ENCODE assay signal across 8 cellular contexts in the genomic region with DNA sequence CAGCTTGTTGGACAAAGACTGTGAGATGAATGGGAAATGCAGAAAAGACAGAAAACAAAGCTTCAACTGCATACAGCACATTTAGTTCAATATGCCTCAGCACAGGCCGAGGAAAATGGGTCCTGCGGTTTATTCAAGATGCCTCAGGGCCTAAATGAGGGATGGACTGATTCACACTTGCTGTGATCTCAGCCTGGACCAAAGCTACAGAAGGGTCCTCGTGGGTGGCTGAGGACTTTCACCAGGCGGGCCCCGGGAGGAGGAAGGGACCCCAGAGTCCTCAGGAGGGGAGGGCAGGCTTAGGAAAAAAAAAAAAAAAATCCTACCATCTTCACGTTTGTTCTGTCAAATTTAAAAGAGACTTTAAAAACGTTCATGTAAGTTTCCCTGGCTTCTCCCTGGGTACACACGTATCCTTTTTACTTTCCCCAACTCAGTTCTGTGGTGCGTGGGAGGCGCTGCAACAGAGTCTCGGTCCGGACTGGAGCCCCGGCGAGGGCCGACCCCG. TPM values are rescaled to one million over a fixed set of nuclear protein-coding genes. Genes with fewer than 3 reads are reported as not detected.
DNase-seq lines count a peak whose midpoint lies in the region; ATAC-seq and FAIRE-seq lines count a peak whose summit lies in the region.

No MANE protein-coding gene starts in this region.

- no peak for FAIRE-seq in small intestine (lab: Jason Lieb, UNC)

- DNase-seq in stimulated activated CD4-positive, alpha-beta T cell treated with anti-CD3 and anti-CD28 coated beads, Interleukin-1b, Interleukin-23, amount 100 ng/mL, for 48 hours: peak; percentile 59
- DNase-seq in stimulated activated CD4-positive, alpha-beta T cell treated with anti-CD3 and anti-CD28 coated beads, Interleukin-2, amount 100 ng/mL, for 48 hours: no peak
- DNase-seq in adipocyte (ENCODE audit: low read depth): peak; percentile 67
- no peak for DNase-seq in iPS DF 6.9 (ENCODE audit: low read depth, low spot score)
- peak; percentile 10 for DNase-seq in small intestine
- no peak for DNase-seq in HuH-7 (ENCODE audit: low spot score)

- peak overlapping the region; percentile 65 for H3K4me3 ChIP-seq in HUES64 (ENCODE audit: low read length)
- peak overlapping the region; percentile 85 for H3K4me3 ChIP-seq in adipocyte (ENCODE audit: low read length)
- peak overlapping the region; percentile 49; the same call in 1 of the 2 replicates for H3K4me3 ChIP-seq in iPS DF 6.9 (ENCODE audit: low read length)
- H3K4me3 ChIP-seq in small intestine (ENCODE audit: low read depth in 1 of 2, low read length in 2 of 2): peak overlapping the region in 1 of 2 donors; percentile 71

- H3K9ac ChIP-seq in HUES64 (ENCODE audit: low read depth, low read length) (peak overlapping the region; percentile 76), adipocyte (ENCODE audit: low read length) (peak overlapping the region; percentile 92)

- H3K4me1 ChIP-seq in HUES64 (ENCODE audit: insufficient read depth, low read length): no peaks in the 10 kb centered on the region
- H3K4me1 ChIP-seq in adipocyte (ENCODE audit: control insufficient read depth, insufficient read depth, low read length): peaks cover 16% of the 10 kb centered on the region
- no peaks in the 10 kb centered on the region; the same call in 1 of the 2 replicates for H3K4me1 ChIP-seq in iPS DF 6.9 (ENCODE audit: control insufficient read depth, insufficient read depth, low read length)
- H3K4me1 ChIP-seq in small intestine (ENCODE audit: control insufficient read depth in 2 of 2, insufficient read depth in 1 of 2, low read depth in 1 of 2, low read length in 1 of 2): peaks cover 0 to 3% of the 10 kb centered on the region in 2 donors

- H3K27ac ChIP-seq in HUES64 (ENCODE audit: low read depth, low read length) (no peak overlapping the region), iPS DF 6.9 (ENCODE audit: low read length) (no peak overlapping the region), small intestine (ENCODE audit: low read depth in 1 of 2, low read length in 1 of 2) (peak overlapping the region; percentile 94 to 97)

- H3K27me3 ChIP-seq in HUES64 (ENCODE audit: insufficient read depth, low read length): peaks cover 11% of the 10 kb centered on the region
- no peaks in the 10 kb centered on the region for H3K27me3 ChIP-seq in adipocyte (replicated peaks; ENCODE audit: control insufficient read depth, insufficient read depth, low read length)
- no peaks in the 10 kb centered on the region for H3K27me3 ChIP-seq in iPS DF 6.9 (ENCODE audit: control insufficient read depth, insufficient read depth, low read length)
- no peaks in the 10 kb centered on the region for H3K27me3 ChIP-seq in small intestine (ENCODE audit: control insufficient read depth in 2 of 2, insufficient read depth in 2 of 2, low read length in 2 of 2)

- ATAC-seq in HG03469 (IDR thresholded peaks at IDR 0.05; ENCODE audit: unreplicated experiment): no peak

- H3K9me3 ChIP-seq in HUES64 (ENCODE audit: insufficient read depth, low read depth, low read length) (no peaks in the 10 kb centered on the region), adipocyte (ENCODE audit: control insufficient read depth, low read length) (no peaks in the 10 kb centered on the region), iPS DF 6.9 (ENCODE audit: control insufficient read depth, insufficient read depth, low read length) (no peaks in the 10 kb centered on the region), small intestine (ENCODE audit: control insufficient read depth, low read depth) (no peaks in the 10 kb centered on the region)

- H3K36me3 ChIP-seq in HUES64 (ENCODE audit: insufficient read depth, low read length) (peaks cover 10% of the 10 kb centered on the region), adipocyte (ENCODE audit: control insufficient read depth, insufficient read depth, low read length, severe bottlenecking) (peaks cover 13% of the 10 kb centered on the region), iPS DF 6.9 (ENCODE audit: control insufficient read depth, insufficient read depth, low read length) (no peaks in the 10 kb centered on the region; the same call in 1 of the 2 replicates), small intestine (ENCODE audit: control insufficient read depth in 2 of 2, insufficient read depth in 2 of 2, low read length in 2 of 2) (peaks cover 5 to 6% of the 10 kb centered on the region in 2 donors)

- WGBS in HUES64: 19% methylated on average over 16 of the region's 16 CpGs
- WGBS in iPS DF 6.9 (ENCODE audit: insufficient coverage, insufficient read length): no CpG with 5 or more reads among the region's 16 CpGs
- WGBS in small intestine, 3 donors: 4 to 7% (median 5%) methylated on average over 16 of the region's 16 CpGs

RNA-seq across cellular contexts. Expression of a gene that starts 0.6 kb away (rescaled TPM):
- 3.3 TPM for polyA plus RNA-seq in HUES64 (2013, experiment 1 of 2)
- 4.9 TPM for polyA plus RNA-seq in HUES64 (2013, experiment 2 of 2)
- polyA plus RNA-seq in small intestine: 1 to 10 TPM; 3.2 to 5.9 (median 4.0) TPM

RNA-seq across cellular contexts. Expression of a gene that starts 21.9 kb away (rescaled TPM):
- 10.2 TPM for polyA plus RNA-seq in HUES64 (2013, experiment 1 of 2)
- polyA plus RNA-seq in HUES64 (2013, experiment 2 of 2): 10.8 TPM
- 10 to 100 TPM in 2 of 3 donors, 1 to 10 TPM in 1; 9.0 to 17.3 (median 15.9) TPM for polyA plus RNA-seq in small intestine

Comparison
In these comparisons a context has a peak if more than half of its experiments do, and no peak if none do; other contexts are left out.
1. DNase-seq: peak in stimulated activated CD4-positive, alpha-beta T cell treated with anti-CD3 and anti-CD28 coated beads, Interleukin-1b, Interleukin-23, amount 100 ng/mL, for 48 hours (single experiment), adipocyte (single experiment) and small intestine (single experiment); none in stimulated activated CD4-positive, alpha-beta T cell treated with anti-CD3 and anti-CD28 coated beads, Interleukin-2, amount 100 ng/mL, for 48 hours (0 of 2), iPS DF 6.9 (single experiment) and HuH-7 (single experiment).
2. H3K27ac ChIP-seq: peak in small intestine (2 of 2); none in HUES64 (single experiment) and iPS DF 6.9 (single experiment).